ENCODE assay signal across 3 cellular contexts in genomic region chr10:20888620-20889337, GRCh38.
TF ChIP-seq lines count a peak whose summit lies in the region.

No MANE protein-coding gene starts in this region.

TF ChIP-seq in liver, 16 proteins besides CTCF, POLR2A, EP300 and RAD21:
- TF ChIP-seq RXRA (IDR thresholded peaks at IDR 0.05) (no peak), GABPA (IDR thresholded peaks at IDR 0.05 in 1 of 2, conservative IDR thresholded peaks at IDR 0.05 in 1 of 2) (no peak), NR2F2 (IDR thresholded peaks at IDR 0.05) (no peak), MAX (IDR thresholded peaks at IDR 0.05) (no peak), ZBTB33 (IDR thresholded peaks at IDR 0.05) (no peak)
TF ChIP-seq in liver: peak in this region for 0.

TF ChIP-seq in HepG2, 621 proteins besides CTCF, POLR2A, EP300 and RAD21:
- TF ChIP-seq GMEB1 (CRISPR knock-in tag; IDR thresholded peaks at IDR 0.05; ENCODE audit: borderline replicate concordance) (no peak), ZNF639 (CRISPR knock-in tag; conservative IDR thresholded peaks at IDR 0.05) (no peak), AFF4 (CRISPR knock-in tag; IDR thresholded peaks at IDR 0.05) (no peak), ZNF670 (CRISPR knock-in tag; IDR thresholded peaks at IDR 0.05; ENCODE audit: borderline replicate concordance) (no peak)

TF ChIP-seq in H1, 55 proteins besides CTCF, POLR2A, EP300 and RAD21:
- TF ChIP-seq USF2 (IDR thresholded peaks at IDR 0.05; ENCODE audit: low read length) (no peak), CREB1 (IDR thresholded peaks at IDR 0.05) (no peak), E2F6 (IDR thresholded peaks at IDR 0.05) (no peak), CTBP2 (IDR thresholded peaks at IDR 0.05; ENCODE audit: borderline replicate concordance, insufficient read depth, insufficient read length, low read length) (no peak)
